Comparison of ENCODE assay signal across 28 cellular contexts in the genomic region with DNA sequence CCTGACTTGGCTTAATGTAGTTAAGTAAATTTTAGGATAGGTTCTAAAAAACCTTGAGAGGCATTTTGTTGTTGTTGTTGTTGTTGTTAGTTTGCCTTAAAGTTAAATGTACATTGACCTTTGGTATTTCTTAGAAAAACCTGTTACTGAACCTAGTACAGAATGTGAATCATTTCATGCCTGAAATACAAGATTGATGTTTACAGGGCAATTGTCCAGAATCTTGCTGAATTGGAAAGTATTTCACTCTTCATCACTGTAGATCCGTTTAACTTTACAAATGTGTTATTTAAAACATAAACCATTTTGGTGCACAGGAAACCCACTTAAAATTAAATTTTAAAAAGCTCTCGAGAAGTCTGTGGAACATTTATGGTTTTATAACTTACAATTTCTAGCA.
"Had no signal": no experiment of that assay in that cellular context is flagged by ENCODE, and none has a peak within 500 bp of the region (broad histone marks: within the 10 kb centered on the region; RNA-seq: fewer than 3 reads in every experiment).

No MANE protein-coding gene starts in this region.

- H3K27me3 ChIP-seq: body of pancreas, colonic mucosa, foreskin keratinocyte, gastrocnemius medialis had no signal

- DNase-seq: activated CD4-positive, alpha-beta memory T cell treated with anti-CD3 and anti-CD28 coated beads for 36 hours; activated CD4-positive, alpha-beta T cell treated with anti-CD3 and anti-CD28 coated beads for 36 hours; activated CD4-positive, alpha-beta T cell treated with anti-CD3 and anti-CD28 coated beads, Interleukin-2, amount 10 ng/mL, durations not matched to agents 24 days and 14 days; activated CD4-positive, CD25-positive, alpha-beta regulatory T cell; activated CD4-positive, CD25-positive, alpha-beta regulatory T cell treated with anti-CD3 and anti-CD28 coated beads, Interleukin-2, amount 50 U/mL, for 72 hours; activated CD8-positive, alpha-beta memory T cell treated with anti-CD3 and anti-CD28 coated beads, Interleukin-2, amount 10 ng/mL, durations not matched to agents 7 days and 5 days; activated CD8-positive, alpha-beta memory T cell treated with anti-CD3 and anti-CD28 coated beads, Interleukin-2, amount 50 U/mL, for 48 hours; activated CD8-positive, alpha-beta T cell treated with anti-CD3 and anti-CD28 coated beads, Interleukin-2, amount 10 ng/mL, durations not matched to agents 7 days and 5 days; activated gamma-delta T cell; activated naive CD4-positive, alpha-beta T cell; activated naive CD4-positive, alpha-beta T cell treated with anti-CD3 and anti-CD28 coated beads, Interleukin-2, amount 10 ng/mL, durations not matched to agents 7 days and 5 days; activated naive CD8-positive, alpha-beta T cell treated with anti-CD3 and anti-CD28 coated beads, Interleukin-2, amount 10 ng/mL, durations not matched to agents 7 days and 5 days; activated T-cell treated with anti-CD3 and anti-CD28 coated beads for 4 hours; activated T-cell treated with anti-CD3 and anti-CD28 coated beads, Interleukin-2, amount 50 U/mL, for 24 hours; activated T-cell treated with anti-CD3 and anti-CD28 coated beads, Interleukin-2, amount 50 U/mL, for 72 hours; amygdala; aorta; body of pancreas; caudate nucleus; colonic mucosa; effector CD8-positive, alpha-beta T cell; foreskin keratinocyte; gastrocnemius medialis; glutamatergic neuron; T-helper 2 cell had no signal

- ATAC-seq: activated CD4-positive, alpha-beta T cell treated with anti-CD3 and anti-CD28 coated beads for 36 hours; activated CD8-positive, alpha-beta memory T cell treated with anti-CD3 and anti-CD28 coated beads, Interleukin-2, amount 10 ng/mL, durations not matched to agents 7 days and 5 days; activated CD8-positive, alpha-beta T cell treated with anti-CD3 and anti-CD28 coated beads, Interleukin-2, amount 10 ng/mL, durations not matched to agents 7 days and 5 days; activated naive CD4-positive, alpha-beta T cell treated with anti-CD3 and anti-CD28 coated beads, Interleukin-2, amount 50 U/mL, for 72 hours; activated T-cell treated with anti-CD3 and anti-CD28 coated beads, Interleukin-2, amount 50 U/mL, for 72 hours; body of pancreas; esophagus mucosa; foreskin keratinocyte; gastrocnemius medialis had no signal

- H3K4me3 ChIP-seq: body of pancreas, colonic mucosa had no signal

- H3K9me3 ChIP-seq: body of pancreas, colonic mucosa, gastrocnemius medialis had no signal

- H3K4me1 ChIP-seq: body of pancreas, colonic mucosa, foreskin keratinocyte had no signal

- H3K36me3 ChIP-seq: colonic mucosa, gastrocnemius medialis had no signal

- H3K27ac ChIP-seq: body of pancreas, colonic mucosa, foreskin keratinocyte had no signal

- FAIRE-seq: endometrium had no signal
